ENCODE assay signal across 9 cellular contexts in genomic region chr16:50467559-50467942, GRCh38.
DNase-seq lines count a peak whose midpoint lies in the region; ATAC-seq, FAIRE-seq and TF ChIP-seq lines count a peak whose summit lies in the region.
"Had no signal": no experiment of that assay in that cellular context is flagged by ENCODE, and none has a peak within 500 bp of the region (broad histone marks: within the 10 kb centered on the region; RNA-seq: fewer than 3 reads in every experiment).

No MANE protein-coding gene starts in this region.

- H3K27me3 ChIP-seq in sigmoid colon, result peaks cover 3 to 11% (median 4%) of the 10 kb centered on the region in 3 donors
- no peaks in the 10 kb centered on the region for H3K27me3 ChIP-seq in pancreas

- H3K4me3 ChIP-seq in GM12865 (ENCODE audit: low read depth, low read length), result peak overlapping the region; percentile 5; the same call in 1 of the 2 replicates
- peak overlapping the region in 3 of 4 donors; percentile 41 to 53 (median 53) for H3K4me3 ChIP-seq in sigmoid colon
- peak overlapping the region in 2 of 4 donors; percentile 25 to 44 for H3K4me3 ChIP-seq in pancreas

- no peak for DNase-seq in GM12865 (ENCODE audit: low read depth)
- no peak for DNase-seq in glutamatergic neuron
- DNase-seq in sigmoid colon, result no peak
- no peak for DNase-seq in pancreas
- DNase-seq in HuH-7.5 (ENCODE audit: low spot score), result no peak

- ATAC-seq in GM19023 (IDR thresholded peaks at IDR 0.05; ENCODE audit: unreplicated experiment) (no peak), pancreas (no peak)

- peaks cover 0 to 11% (median 9%) of the 10 kb centered on the region in 4 donors for H3K4me1 ChIP-seq in sigmoid colon
- peaks cover 0 to 3% (median 0%) of the 10 kb centered on the region in 3 donors for H3K4me1 ChIP-seq in pancreas

- H3K36me3 ChIP-seq in sigmoid colon (no peaks in the 10 kb centered on the region), pancreas (no peaks in the 10 kb centered on the region)

- WGBS in sigmoid colon, 2 donors, result 30 to 51% methylated on average over 13 of the region's 13 CpGs
- whole genome bisulfite sequencing in pancreas, 2 donors, result 47 to 48% methylated on average over 13 of the region's 13 CpGs

- H3K4me1 Mint-ChIP-seq in IgD-negative memory B cell, result peaks cover 2 to 6% (median 3%) of the 10 kb centered on the region in 3 donors
- H3K4me1 Mint-ChIP-seq in glutamatergic neuron (ENCODE audit: low read depth, unreplicated experiment), result peaks cover 18% of the 10 kb centered on the region

- no peak for TF ChIP-seq POLR2A in sigmoid colon (IDR thresholded peaks at IDR 0.05)

- H3K27ac Mint-ChIP-seq in IgD-negative memory B cell (no peak overlapping the region), glutamatergic neuron (ENCODE audit: unreplicated experiment) (no peak overlapping the region)

- intact Hi-C loops in sigmoid colon (cut with DNase I), result loop anchor here (5.0 kb wide), 1 partner anchor 85 kb away; no protein-coding TSS in a partner anchor
- intact Hi-C loops in pancreas (cut with DNase I), result no loop called here

- no peaks in the 10 kb centered on the region for H3K36me3 Mint-ChIP-seq in IgD-negative memory B cell
- no peaks in the 10 kb centered on the region for H3K36me3 Mint-ChIP-seq in glutamatergic neuron (ENCODE audit: unreplicated experiment)
- H3K36me3 Mint-ChIP-seq: activated naive CD4-positive, alpha-beta T cell treated with anti-CD3 and anti-CD28 coated beads, Interleukin-2, amount 50 U/mL, for 72 hours had no signal

- FAIRE-seq in pancreas (lab: Jason Lieb, UNC), result no peak
- FAIRE-seq: endometrium had no signal

- H3K4me3 Mint-ChIP-seq in IgD-negative memory B cell, result peak overlapping the region in 3 of 4 donors; percentile 38 to 69 (median 66)
- peak overlapping the region; percentile 30 for H3K4me3 Mint-ChIP-seq in glutamatergic neuron (ENCODE audit: unreplicated experiment)

- no peak for TF ChIP-seq EP300 in sigmoid colon (IDR thresholded peaks at IDR 0.05)

- H3K9me3 Mint-ChIP-seq in IgD-negative memory B cell, result peaks cover 0 to 1% (median 0%) of the 10 kb centered on the region in 3 donors
- peaks cover 12% of the 10 kb centered on the region for H3K9me3 Mint-ChIP-seq in glutamatergic neuron (ENCODE audit: unreplicated experiment)
- H3K9me3 Mint-ChIP-seq: activated naive CD4-positive, alpha-beta T cell treated with anti-CD3 and anti-CD28 coated beads, Interleukin-2, amount 50 U/mL, for 72 hours had no signal

- H3K27ac ChIP-seq in sigmoid colon (peak overlapping the region in 1 of 4 donors; percentile 46), pancreas (no peak overlapping the region)

- H3K9me3 ChIP-seq in sigmoid colon (no peaks in the 10 kb centered on the region), pancreas (no peaks in the 10 kb centered on the region)

- no peak for TF ChIP-seq CTCF in GM12865 (IDR thresholded peaks at IDR 0.05; ENCODE audit: insufficient read depth, low read depth, low read length, missing control alignments)
- no peak for TF ChIP-seq CTCF in glutamatergic neuron (IDR thresholded peaks at IDR 0.05; ENCODE audit: partially characterized antibody, unreplicated experiment)
- no peak for TF ChIP-seq CTCF in sigmoid colon (IDR thresholded peaks at IDR 0.05)
- no peak for TF ChIP-seq CTCF in pancreas (IDR thresholded peaks at IDR 0.05)

- peaks cover 44% of the 10 kb centered on the region for H3K27me3 Mint-ChIP-seq in IgD-negative memory B cell
- peaks cover 11% of the 10 kb centered on the region for H3K27me3 Mint-ChIP-seq in glutamatergic neuron (ENCODE audit: unreplicated experiment)
